In the genomic region with DNA sequence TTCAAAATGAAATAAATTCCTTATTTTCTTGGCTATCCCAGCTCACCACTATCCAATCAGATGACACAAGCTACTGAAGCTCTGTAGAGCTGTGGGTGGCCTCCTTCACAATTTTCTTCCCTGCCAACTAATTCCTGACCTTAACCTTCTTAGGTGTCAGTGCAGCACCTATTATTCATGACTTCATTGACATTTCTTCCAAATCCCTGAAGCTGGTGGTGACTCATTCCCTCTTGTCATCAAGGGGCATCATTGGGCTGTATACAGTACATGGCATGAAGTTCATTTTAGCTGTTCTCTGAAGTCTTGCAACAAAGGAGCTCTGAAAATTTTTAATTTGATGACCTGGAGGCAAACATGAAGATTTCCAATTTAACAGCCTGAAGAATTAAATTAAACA, we compare ENCODE assay signal across 26 cellular contexts. TPM values are rescaled to one million over a fixed set of nuclear protein-coding genes. Genes with fewer than 3 reads are reported as not detected.
DNase-seq lines count a peak whose midpoint lies in the region; ATAC-seq, FAIRE-seq and TF ChIP-seq lines count a peak whose summit lies in the region.
"Had no signal": no experiment of that assay in that cellular context is flagged by ENCODE, and none has a peak within 500 bp of the region (broad histone marks: within the 10 kb centered on the region; RNA-seq: fewer than 3 reads in every experiment).

No MANE protein-coding gene starts in this region.

- no peaks in the 10 kb centered on the region for H3K36me3 Mint-ChIP-seq in activated naive CD8-positive, alpha-beta T cell treated with anti-CD3 and anti-CD28 coated beads, Interleukin-2, amount 50 U/mL, for 24 hours (ENCODE audit: low read depth)
- H3K36me3 Mint-ChIP-seq in activated naive CD8-positive, alpha-beta T cell treated with anti-CD3 and anti-CD28 coated beads for 36 hours, result no peaks in the 10 kb centered on the region
- no peaks in the 10 kb centered on the region for H3K36me3 Mint-ChIP-seq in natural killer cell
- H3K36me3 Mint-ChIP-seq: activated naive CD8-positive, alpha-beta T cell treated with anti-CD3 and anti-CD28 coated beads, Interleukin-2, amount 10 ng/mL, durations not matched to agents 7 days and 5 days; brain; mesothelial cell of epicardium had no signal

- intact Hi-C loops in natural killer cell (cut with micrococcal nuclease), result no loop called here

- H3K9me3 Mint-ChIP-seq in activated naive CD8-positive, alpha-beta T cell treated with anti-CD3 and anti-CD28 coated beads, Interleukin-2, amount 50 U/mL, for 24 hours, result no peaks in the 10 kb centered on the region
- H3K9me3 Mint-ChIP-seq in activated naive CD8-positive, alpha-beta T cell treated with anti-CD3 and anti-CD28 coated beads for 36 hours, result no peaks in the 10 kb centered on the region
- no peaks in the 10 kb centered on the region for H3K9me3 Mint-ChIP-seq in natural killer cell
- H3K9me3 Mint-ChIP-seq: activated naive CD8-positive, alpha-beta T cell treated with anti-CD3 and anti-CD28 coated beads, Interleukin-2, amount 10 ng/mL, durations not matched to agents 7 days and 5 days; activated T-helper 1 cell treated with anti-CD3 and anti-CD28 coated beads, Interleukin-12 subunit alpha, Interleukin-12 subunit beta, Interleukin-2, Interleukin-4 antibody, amounts not matched to agents 30 ng/mL and 10 ng/mL and 1 ng/mL, durations not matched to agents 14 hours and 24 hours and 36 hours; mesothelial cell of epicardium; nephron progenitor cell had no signal

- H3K4me1 Mint-ChIP-seq in activated naive CD8-positive, alpha-beta T cell treated with anti-CD3 and anti-CD28 coated beads, Interleukin-2, amount 50 U/mL, for 24 hours, result peaks cover 6% of the 10 kb centered on the region
- H3K4me1 Mint-ChIP-seq in activated naive CD8-positive, alpha-beta T cell treated with anti-CD3 and anti-CD28 coated beads for 36 hours, result no peaks in the 10 kb centered on the region
- no peaks in the 10 kb centered on the region for H3K4me1 Mint-ChIP-seq in natural killer cell
- H3K4me1 Mint-ChIP-seq: activated naive CD8-positive, alpha-beta T cell treated with anti-CD3 and anti-CD28 coated beads, Interleukin-2, amount 10 ng/mL, durations not matched to agents 7 days and 5 days had no signal

- DNase-seq in activated naive CD8-positive, alpha-beta T cell treated with anti-CD3 and anti-CD28 coated beads, Interleukin-2, amount 50 U/mL, for 24 hours, result no peak
- no peak for DNase-seq in activated naive CD8-positive, alpha-beta T cell treated with anti-CD3 and anti-CD28 coated beads for 36 hours
- peak; percentile 24 for DNase-seq in RPMI7951 (ENCODE audit: low read depth)
- peak; percentile 88 for DNase-seq in fibroblast of mammary gland (ENCODE audit: low read depth)
- peak; percentile 72 for DNase-seq in urothelium cell line (ENCODE audit: low spot score)
- DNase-seq in natural killer cell, result no peak
- no peak for DNase-seq in NCI-H774 (lab: John Stamatoyannopoulos, UW)
- DNase-seq: activated CD4-positive, alpha-beta T cell treated with anti-CD3 and anti-CD28 coated beads for 1 hour; activated naive CD8-positive, alpha-beta T cell treated with anti-CD3 and anti-CD28 coated beads, Interleukin-2, amount 10 ng/mL, durations not matched to agents 7 days and 5 days; gastrocnemius medialis; left colon; NCI-H1105 treated with DMSO at 0.1 percent for 48 hours; NCI-H526 treated with DMSO at 0.1 percent for 48 hours; nephron progenitor cell; OCI-M1; stimulated activated CD4-positive, alpha-beta T cell treated with anti-CD3 and anti-CD28 coated beads, Interleukin-4, amount 100 ng/mL, for 24 hours; T1000; upper lobe of right lung had no signal

- no peak for FAIRE-seq in urothelium cell line (lab: Jason Lieb, UNC)
- FAIRE-seq: A204.1, endothelial cell of umbilical vein had no signal

- H3K4me3 ChIP-seq in fibroblast of mammary gland (ENCODE audit: control insufficient read depth, low read depth, low read length), result no peak overlapping the region
- H3K4me3 ChIP-seq: BLaER1 treated with 17β-estradiol and CSF1 and Interleukin-3, amounts not matched to agents 10 nM and 100 nM; gastrocnemius medialis; smooth muscle cell; upper lobe of right lung had no signal

- no peak overlapping the region for H3K4me3 Mint-ChIP-seq in activated naive CD8-positive, alpha-beta T cell treated with anti-CD3 and anti-CD28 coated beads, Interleukin-2, amount 50 U/mL, for 24 hours
- no peak overlapping the region for H3K4me3 Mint-ChIP-seq in activated naive CD8-positive, alpha-beta T cell treated with anti-CD3 and anti-CD28 coated beads for 36 hours
- H3K4me3 Mint-ChIP-seq in natural killer cell, result no peak overlapping the region
- H3K4me3 Mint-ChIP-seq: activated naive CD8-positive, alpha-beta T cell treated with anti-CD3 and anti-CD28 coated beads, Interleukin-2, amount 10 ng/mL, durations not matched to agents 7 days and 5 days; activated T-helper 1 cell treated with anti-CD3 and anti-CD28 coated beads, Interleukin-12 subunit alpha, Interleukin-12 subunit beta, Interleukin-2, Interleukin-4 antibody, amounts not matched to agents 30 ng/mL and 10 ng/mL and 1 ng/mL, durations not matched to agents 14 hours and 24 hours and 36 hours; brain; mesothelial cell of epicardium; nephron progenitor cell had no signal

- ATAC-seq in activated naive CD8-positive, alpha-beta T cell treated with anti-CD3 and anti-CD28 coated beads, Interleukin-2, amount 50 U/mL, for 24 hours, result peak; percentile 88
- ATAC-seq in GM21786 (IDR thresholded peaks at IDR 0.05; ENCODE audit: unreplicated experiment) (no peak), natural killer cell (no peak)
- ATAC-seq: gastrocnemius medialis, left colon, upper lobe of right lung had no signal

- H3K27me3 Mint-ChIP-seq in activated naive CD8-positive, alpha-beta T cell treated with anti-CD3 and anti-CD28 coated beads, Interleukin-2, amount 50 U/mL, for 24 hours, result peaks cover 35% of the 10 kb centered on the region
- peaks cover 26% of the 10 kb centered on the region for H3K27me3 Mint-ChIP-seq in activated naive CD8-positive, alpha-beta T cell treated with anti-CD3 and anti-CD28 coated beads for 36 hours
- H3K27me3 Mint-ChIP-seq in natural killer cell (ENCODE audit: low read depth in 2 of 2), result peaks cover 4 to 29% of the 10 kb centered on the region in 2 donors

- no peak overlapping the region for H3K27ac Mint-ChIP-seq in activated naive CD8-positive, alpha-beta T cell treated with anti-CD3 and anti-CD28 coated beads, Interleukin-2, amount 50 U/mL, for 24 hours
- H3K27ac Mint-ChIP-seq in activated naive CD8-positive, alpha-beta T cell treated with anti-CD3 and anti-CD28 coated beads for 36 hours, result no peak overlapping the region
- no peak overlapping the region for H3K27ac Mint-ChIP-seq in natural killer cell
- H3K27ac Mint-ChIP-seq: activated naive CD8-positive, alpha-beta T cell treated with anti-CD3 and anti-CD28 coated beads, Interleukin-2, amount 10 ng/mL, durations not matched to agents 7 days and 5 days; activated T-helper 1 cell treated with anti-CD3 and anti-CD28 coated beads, Interleukin-12 subunit alpha, Interleukin-12 subunit beta, Interleukin-2, Interleukin-4 antibody, amounts not matched to agents 30 ng/mL and 10 ng/mL and 1 ng/mL, durations not matched to agents 14 hours and 24 hours and 36 hours; mesothelial cell of epicardium; nephron progenitor cell had no signal

- TF ChIP-seq CTCF in fibroblast of mammary gland (conservative IDR thresholded peaks at IDR 0.05; ENCODE audit: control insufficient read depth, insufficient read depth, low read depth, low read length), result no peak
- no peak for TF ChIP-seq CTCF in natural killer cell (IDR thresholded peaks at IDR 0.05)

RNA-seq across cellular contexts. Expression of gene ADRA1B, which starts 42.0 kb away (rescaled TPM):
- total RNA-seq in activated naive CD8-positive, alpha-beta T cell treated with anti-CD3 and anti-CD28 coated beads for 36 hours, result not detected
- not detected in 2 replicates for total RNA-seq in RPMI7951 (2014; rRNA removed; shearing (Covaris generic))
- total RNA-seq in natural killer cell, result not detected
- total RNA-seq: activated naive CD8-positive, alpha-beta T cell treated with anti-CD3 and anti-CD28 coated beads, Interleukin-2, amount 10 ng/mL, durations not matched to agents 7 days and 5 days; activated T-helper 1 cell treated with anti-CD3 and anti-CD28 coated beads, Interleukin-12 subunit alpha, Interleukin-12 subunit beta, Interleukin-2, Interleukin-4 antibody, amounts not matched to agents 30 ng/mL and 10 ng/mL and 1 ng/mL, durations not matched to agents 14 hours and 24 hours and 36 hours; endothelial cell of umbilical vein had no signal

Comparison
In these comparisons a context has a peak if more than half of its experiments do, and no peak if none do; other contexts are left out.
1. DNase-seq: peak in RPMI7951 (single experiment), fibroblast of mammary gland (single experiment) and urothelium cell line (single experiment); none in activated naive CD8-positive, alpha-beta T cell treated with anti-CD3 and anti-CD28 coated beads, Interleukin-2, amount 50 U/mL, for 24 hours (single experiment), activated naive CD8-positive, alpha-beta T cell treated with anti-CD3 and anti-CD28 coated beads for 36 hours (single experiment), natural killer cell (single experiment) and NCI-H774 (single experiment).